Comparison of ENCODE assay signal across 1 cellular context in genomic region chr19:3413796-3414327, GRCh38.
A peak's percentile ranks its signal among the peaks of the same experiment; 100 is the strongest.
TF ChIP-seq lines count a peak whose summit lies in the region.

No MANE protein-coding gene starts in this region.

TF ChIP-seq in IMR-90, 13 proteins besides CTCF, POLR2A, EP300 and RAD21:
- TF ChIP-seq RFX5 (IDR thresholded peaks at IDR 0.05; ENCODE audit: low read depth, low read length) (no peak), MAFK (IDR thresholded peaks at IDR 0.05; ENCODE audit: low read depth, low read length) (peak; percentile 60)
